Comparison of ENCODE assay signal across 8 cellular contexts in the genomic region with DNA sequence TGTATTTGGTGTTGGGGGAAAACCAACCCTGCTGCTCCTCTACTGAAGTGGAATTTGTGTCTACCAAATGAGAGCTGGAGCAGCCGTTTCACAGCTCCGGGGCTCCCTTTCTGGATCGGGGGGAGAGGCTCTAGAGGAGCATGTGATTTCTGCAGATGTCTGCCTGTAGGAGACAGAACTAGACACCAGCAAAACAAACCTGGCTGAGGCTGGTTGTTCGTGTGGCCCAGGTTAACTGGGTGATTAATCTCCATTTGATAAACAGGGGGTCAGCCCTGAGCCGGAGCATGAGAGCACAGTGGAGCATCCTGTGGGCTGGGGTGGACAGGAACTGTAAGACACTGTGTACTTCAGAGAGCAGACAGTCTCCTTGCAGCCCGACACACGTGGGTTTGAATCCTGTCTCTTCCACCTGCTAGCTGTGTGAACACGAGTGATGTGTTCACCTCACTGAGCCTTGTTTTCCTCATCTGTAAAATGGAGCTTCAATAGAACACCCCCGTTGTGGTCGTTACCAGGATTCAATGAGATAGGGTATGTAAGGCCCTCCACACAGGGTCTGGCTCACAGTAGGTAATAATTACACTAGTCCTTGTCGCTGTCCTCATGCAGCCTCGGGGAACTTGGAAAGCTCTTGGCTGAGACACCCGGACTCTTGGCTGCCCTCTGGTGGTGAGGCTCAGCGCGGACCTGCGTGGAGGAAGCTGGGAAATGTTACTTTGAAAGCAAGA. TPM values are rescaled to one million over a fixed set of nuclear protein-coding genes. Genes with fewer than 3 reads are reported as not detected.
DNase-seq lines count a peak whose midpoint lies in the region; ATAC-seq and TF ChIP-seq lines count a peak whose summit lies in the region.

No MANE protein-coding gene starts in this region.

- no peak overlapping the region for H3K18ac ChIP-seq in neuronal stem cell (ENCODE audit: low read length)

- H3K23ac ChIP-seq in neuronal stem cell (ENCODE audit: low read depth, low read length, poor library complexity): no peak overlapping the region

- H3K36me3 Mint-ChIP-seq in activated T-cell treated with anti-CD3 and anti-CD28 coated beads, Interleukin-2, amount 50 U/mL, for 24 hours (ENCODE audit: low read depth): no peaks in the 10 kb centered on the region

- H3K27ac ChIP-seq in OCI-LY3 (ENCODE audit: low read length): no peak overlapping the region
- no peak overlapping the region for H3K27ac ChIP-seq in neuronal stem cell (replicated peaks; ENCODE audit: low read length)
- H3K27ac ChIP-seq in testis: no peak overlapping the region

- H2BK120ac ChIP-seq in neuronal stem cell (ENCODE audit: low read depth, low read length): no peak overlapping the region

- TF ChIP-seq CTCF in OCI-LY3 (IDR thresholded peaks at IDR 0.05; ENCODE audit: low read depth, low read length) (peak; percentile 80), fibroblast of pulmonary artery (IDR thresholded peaks at IDR 0.05; ENCODE audit: low read length, missing control alignments) (peak; percentile 96), testis (IDR thresholded peaks at IDR 0.05) (peak; percentile 54 to 76 (median 75))

- H3K9me3 Mint-ChIP-seq in activated T-cell treated with anti-CD3 and anti-CD28 coated beads, Interleukin-2, amount 50 U/mL, for 24 hours: no peaks in the 10 kb centered on the region

- H3K27me3 Mint-ChIP-seq in activated T-cell treated with anti-CD3 and anti-CD28 coated beads, Interleukin-2, amount 50 U/mL, for 24 hours: peaks cover 14% of the 10 kb centered on the region

- ATAC-seq in HG03095 (IDR thresholded peaks at IDR 0.05; ENCODE audit: unreplicated experiment): peak; percentile 50

- WGBS in neuronal stem cell (ENCODE audit: extremely low coverage in 2 of 2, insufficient read length in 2 of 2, insufficient replicate concordance in 1 of 2), 2 donors: no CpG with 5 or more reads among the region's 16 CpGs
- WGBS in testis, 2 donors: 27 to 35% methylated on average over 16 of the region's 16 CpGs

- peaks cover 1% of the 10 kb centered on the region for H3K4me1 Mint-ChIP-seq in activated T-cell treated with anti-CD3 and anti-CD28 coated beads, Interleukin-2, amount 50 U/mL, for 24 hours (ENCODE audit: low read depth)

- peak; percentile 82 for DNase-seq in DMS53 (lab: John Stamatoyannopoulos, UW)
- peak; percentile 81 for DNase-seq in activated T-cell treated with anti-CD3 and anti-CD28 coated beads, Interleukin-2, amount 50 U/mL, for 24 hours
- DNase-seq in fibroblast of pulmonary artery (ENCODE audit: low read depth): peak; percentile 70
- DNase-seq in neuronal stem cell (ENCODE audit: low spot score): peak; percentile 61
- DNase-seq in testis: peak; percentile 86
- DNase-seq in NCI-H187 (lab: John Stamatoyannopoulos, UW): no peak

- no peaks in the 10 kb centered on the region for H4K20me1 ChIP-seq in OCI-LY3 (ENCODE audit: insufficient read depth, low read length)

- no peak overlapping the region for H2BK12ac ChIP-seq in neuronal stem cell (ENCODE audit: low read length)

- H2AFZ ChIP-seq in OCI-LY3 (ENCODE audit: low read depth, low read length): peak overlapping the region; percentile 91
- no peak overlapping the region for H2AFZ ChIP-seq in neuronal stem cell (ENCODE audit: low read length)

- intact Hi-C loops in testis (cut with DNase I; ENCODE audit: low total_unique reads): no loop called here

- H2AK5ac ChIP-seq in neuronal stem cell (ENCODE audit: low read depth, low read length): no peak overlapping the region

- no peaks in the 10 kb centered on the region for H3K79me2 ChIP-seq in OCI-LY3 (ENCODE audit: low read length)

- H3K4me2 ChIP-seq in OCI-LY3 (ENCODE audit: low read length): peak overlapping the region; percentile 79
- H3K4me2 ChIP-seq in neuronal stem cell (ENCODE audit: insufficient read depth, low read length, poor library complexity, severe bottlenecking): no peak overlapping the region

- peaks cover 8% of the 10 kb centered on the region for H3K4me1 ChIP-seq in OCI-LY3 (ENCODE audit: low read length)
- H3K4me1 ChIP-seq in neuronal stem cell (ENCODE audit: control insufficient read depth in 2 of 2, insufficient read depth in 1 of 2, low read depth in 1 of 2, low read length in 2 of 2): peaks cover 0 to 2% of the 10 kb centered on the region in 2 donors
- no peaks in the 10 kb centered on the region for H3K4me1 ChIP-seq in testis

- TF ChIP-seq POLR2A in testis (IDR thresholded peaks at IDR 0.05): no peak

- H3K9me3 ChIP-seq in OCI-LY3 (ENCODE audit: insufficient read depth, low read length) (no peaks in the 10 kb centered on the region), neuronal stem cell (replicated peaks in 1 of 2; ENCODE audit: control insufficient read depth in 2 of 2, insufficient read depth in 1 of 2, low read depth in 1 of 2, low read length in 2 of 2) (no peaks in the 10 kb centered on the region), testis (no peaks in the 10 kb centered on the region)

- H2BK15ac ChIP-seq in neuronal stem cell (ENCODE audit: low read length): no peak overlapping the region

- H3K27ac Mint-ChIP-seq in activated T-cell treated with anti-CD3 and anti-CD28 coated beads, Interleukin-2, amount 50 U/mL, for 24 hours: no peak overlapping the region

- H3K79me1 ChIP-seq in neuronal stem cell (ENCODE audit: low read depth, low read length): no peaks in the 10 kb centered on the region

- H3K36me3 ChIP-seq in OCI-LY3 (replicated peaks; ENCODE audit: low read depth, low read length) (no peaks in the 10 kb centered on the region), neuronal stem cell (replicated peaks in 1 of 2; ENCODE audit: control insufficient read depth in 2 of 2, insufficient read depth in 2 of 2, low read length in 2 of 2) (no peaks in the 10 kb centered on the region), testis (ENCODE audit: low read depth, missing control alignments) (no peaks in the 10 kb centered on the region)

- H3K4ac ChIP-seq in neuronal stem cell (ENCODE audit: low read length): no peak overlapping the region

- no peak overlapping the region for H4K8ac ChIP-seq in neuronal stem cell (ENCODE audit: low read depth, low read length)

- H4K91ac ChIP-seq in neuronal stem cell (ENCODE audit: low read depth, low read length, poor library complexity): no peak overlapping the region

- no peak overlapping the region for H2BK5ac ChIP-seq in neuronal stem cell (ENCODE audit: low read length)

- H3K9ac ChIP-seq in OCI-LY3 (ENCODE audit: low read length) (no peak overlapping the region), neuronal stem cell (ENCODE audit: low read depth, low read length, poor library complexity) (no peak overlapping the region)

- peak overlapping the region; percentile 64 for H3K4me3 ChIP-seq in OCI-LY3 (ENCODE audit: low read length)
- H3K4me3 ChIP-seq in fibroblast of pulmonary artery (replicated peaks; ENCODE audit: low read depth, low read length): no peak overlapping the region
- no peak overlapping the region for H3K4me3 ChIP-seq in neuronal stem cell (ENCODE audit: low read length in 2 of 2)
- no peak overlapping the region for H3K4me3 ChIP-seq in testis

- no peak overlapping the region for H3K14ac ChIP-seq in neuronal stem cell (ENCODE audit: low read length)

- H3K4me3 Mint-ChIP-seq in activated T-cell treated with anti-CD3 and anti-CD28 coated beads, Interleukin-2, amount 50 U/mL, for 24 hours: no peak overlapping the region

- H3K27me3 ChIP-seq in OCI-LY3 (ENCODE audit: low read depth, low read length): no peaks in the 10 kb centered on the region
- H3K27me3 ChIP-seq in neuronal stem cell (ENCODE audit: control insufficient read depth in 3 of 3, insufficient read depth in 3 of 3, low read depth in 1 of 3, low read length in 3 of 3): peaks cover 0 to 7% (median 0%) of the 10 kb centered on the region in 3 experiments
- H3K27me3 ChIP-seq in testis: no peaks in the 10 kb centered on the region

RNA-seq across cellular contexts. Expression of a gene that starts 12.9 kb away (rescaled TPM):
- 1.7 TPM for polyA plus RNA-seq in neuronal stem cell (2013, experiment 1 of 2)
- 1.8 TPM for polyA plus RNA-seq in neuronal stem cell (2013, experiment 2 of 2)
- total RNA-seq in testis: 1 to 10 TPM; 1.8 to 3.6 TPM
- polyA plus RNA-seq in testis (ENCODE audit: insufficient read depth, low read depth, low replicate concordance): 30.4 TPM

RNA-seq across cellular contexts. Expression of a gene that starts 30.1 kb away (rescaled TPM):
- 0.04 TPM for polyA plus RNA-seq in neuronal stem cell (2013, experiment 1 of 2)
- 0.03 TPM for polyA plus RNA-seq in neuronal stem cell (2013, experiment 2 of 2)
- total RNA-seq in testis: not detected
- not detected for polyA plus RNA-seq in testis (ENCODE audit: insufficient read depth, low read depth, low replicate concordance)

Comparison
In these comparisons a context has a peak if more than half of its experiments do, and no peak if none do; other contexts are left out.
1. DNase-seq: peak in DMS53 (single experiment), activated T-cell treated with anti-CD3 and anti-CD28 coated beads, Interleukin-2, amount 50 U/mL, for 24 hours (single experiment), fibroblast of pulmonary artery (single experiment), neuronal stem cell (single experiment) and testis (single experiment); none in NCI-H187 (0 of 2).
2. Peak in every context shown above with its lines, with median percentiles within 50 percentile points of each other: CTCF ChIP-seq.